In genomic region chr5:139565411-139566305, GRCh38 we compare ENCODE assay signal across 8 cellular contexts. TPM values are rescaled to one million over a fixed set of nuclear protein-coding genes. Genes with fewer than 3 reads are reported as not detected.
A peak's percentile ranks its signal among the peaks of the same experiment; 100 is the strongest.
DNase-seq lines count a peak whose midpoint lies in the region; ATAC-seq and TF ChIP-seq lines count a peak whose summit lies in the region.

No MANE protein-coding gene starts in this region.

- peaks cover 11% of the 10 kb centered on the region for H3F3A ChIP-seq in neural progenitor cell (ENCODE audit: low read depth)

- peak overlapping the region; percentile 0 to 33 for H3K27ac ChIP-seq in breast epithelium
- no peak overlapping the region for H3K27ac ChIP-seq in neural progenitor cell
- no peak overlapping the region for H3K27ac ChIP-seq in foreskin keratinocyte

- H3K36me3 Mint-ChIP-seq in neural progenitor cell = peaks cover 25% of the 10 kb centered on the region

- H3K27me3 ChIP-seq in breast epithelium = no peaks in the 10 kb centered on the region
- no peaks in the 10 kb centered on the region for H3K27me3 ChIP-seq in neural progenitor cell
- no peaks in the 10 kb centered on the region for H3K27me3 ChIP-seq in foreskin keratinocyte

- H3K9me3 Mint-ChIP-seq in neural progenitor cell = no peaks in the 10 kb centered on the region

- no peak for TF ChIP-seq POLR2A in breast epithelium (IDR thresholded peaks at IDR 0.05)

- H3K27ac Mint-ChIP-seq in neural progenitor cell = no peak overlapping the region

- H3K4me3 Mint-ChIP-seq in neural progenitor cell = peak overlapping the region; percentile 11

- TF ChIP-seq CTCF in breast epithelium (IDR thresholded peaks at IDR 0.05) (no peak), neural progenitor cell (IDR thresholded peaks at IDR 0.05) (no peak), foreskin keratinocyte (conservative IDR thresholded peaks at IDR 0.05) (no peak)

- peak overlapping the region; percentile 35 for H3K4me2 ChIP-seq in neural progenitor cell

- H2AFZ ChIP-seq in neural progenitor cell (replicated peaks) = no peak overlapping the region

- peaks cover 95% of the 10 kb centered on the region for H3K79me2 ChIP-seq in neural progenitor cell (ENCODE audit: low read depth)

- H3K4me3 ChIP-seq in breast epithelium = peak overlapping the region in 1 of 3 donors; percentile 4
- H3K4me3 ChIP-seq in neural progenitor cell = no peak overlapping the region

- DNase-seq in T-helper 1 cell (peak in 4 of 5 donors; percentile 23 to 66 (median 44)), breast epithelium (ENCODE audit: low spot score in 2 of 2) (no peak), neural progenitor cell (ENCODE audit: low spot score) (no peak), NCI-H226 (no peak), foreskin keratinocyte (no peak), NCI-H2029 (lab: John Stamatoyannopoulos, UW) (no peak)

- peaks cover 90% of the 10 kb centered on the region for H4K20me1 ChIP-seq in neural progenitor cell (ENCODE audit: low read depth)

- intact Hi-C loops in breast epithelium (cut with DNase I; ENCODE audit: low total_unique reads) = no loop called here

- H3K36me3 ChIP-seq in breast epithelium (no peaks in the 10 kb centered on the region), neural progenitor cell (peaks cover 8% of the 10 kb centered on the region)

- H3K9me3 ChIP-seq in breast epithelium = no peaks in the 10 kb centered on the region
- no peaks in the 10 kb centered on the region for H3K9me3 ChIP-seq in neural progenitor cell (ENCODE audit: low read depth)

- ATAC-seq in GM18870 (IDR thresholded peaks at IDR 0.05; ENCODE audit: unreplicated experiment) = peak; percentile 50
- ATAC-seq in HG02973 (IDR thresholded peaks at IDR 0.05; ENCODE audit: unreplicated experiment) = peak; percentile 29
- no peak for ATAC-seq in foreskin keratinocyte

- peaks cover 3 to 20% of the 10 kb centered on the region in 2 donors for H3K4me1 ChIP-seq in breast epithelium
- peaks cover 12% of the 10 kb centered on the region for H3K4me1 ChIP-seq in neural progenitor cell
- H3K4me1 ChIP-seq in foreskin keratinocyte = peaks cover 6% of the 10 kb centered on the region

- H3K27me3 Mint-ChIP-seq in neural progenitor cell (ENCODE audit: insufficient read depth, low read depth) = peaks cover 4% of the 10 kb centered on the region

- no peak overlapping the region for H3K9ac ChIP-seq in neural progenitor cell

- H3K4me1 Mint-ChIP-seq in neural progenitor cell = peaks cover 25% of the 10 kb centered on the region

RNA-seq across cellular contexts. Expression of gene UBE2D2, which starts 4.5 kb away (rescaled TPM):
- 10 to 100 TPM; 55.1 to 68.3 (median 58.1) TPM for total RNA-seq in breast epithelium
- total RNA-seq in neural progenitor cell (ENCODE audit: low replicate concordance) = 131 and 141 TPM in 2 replicates
- total RNA-seq in foreskin keratinocyte = 149 TPM in 2 replicates
- 153 and 160 TPM in 2 replicates for polyA plus RNA-seq in foreskin keratinocyte

Comparison
In these comparisons a context has a peak if more than half of its experiments do, and no peak if none do; other contexts are left out.
1. DNase-seq: peak in T-helper 1 cell (4 of 5); none in breast epithelium (0 of 2), neural progenitor cell (single experiment), NCI-H226 (single experiment), foreskin keratinocyte (0 of 2) and NCI-H2029 (single experiment).
2. H3K27ac ChIP-seq: peak in breast epithelium (2 of 2); none in neural progenitor cell (single experiment) and foreskin keratinocyte (single experiment).